ENCODE assay signal across 1 cellular context in the genomic region with DNA sequence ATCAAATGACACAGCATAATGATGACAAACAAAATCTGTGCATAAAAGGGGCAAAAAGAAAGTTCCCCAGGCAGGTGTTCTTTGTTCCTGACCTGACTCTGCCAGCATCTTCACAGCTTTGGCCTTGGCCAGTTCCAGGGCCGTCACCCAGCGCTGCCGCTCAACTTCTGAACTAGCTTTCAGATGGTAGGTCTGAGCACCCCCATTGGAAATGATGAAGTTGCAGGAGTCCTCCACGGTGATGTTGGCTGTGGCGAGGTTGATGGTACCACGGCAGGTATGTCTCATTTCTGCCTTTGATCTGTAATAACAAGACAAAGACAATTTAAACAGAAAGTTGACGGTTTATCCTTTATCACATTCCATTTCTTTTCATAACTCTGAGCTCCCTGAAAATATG.
TF ChIP-seq lines count a peak whose summit lies in the region.

No MANE protein-coding gene starts in this region.

TF ChIP-seq in HepG2, 621 proteins besides CTCF, POLR2A, EP300 and RAD21:
- TF ChIP-seq NFE2 (CRISPR knock-in tag; IDR thresholded peaks at IDR 0.05) (no peak), SALL1 (CRISPR knock-in tag; IDR thresholded peaks at IDR 0.05) (no peak), SP4 (CRISPR knock-in tag; IDR thresholded peaks at IDR 0.05) (no peak), ZNF672 (CRISPR knock-in tag; IDR thresholded peaks at IDR 0.05) (no peak), MIER3 (CRISPR knock-in tag; IDR thresholded peaks at IDR 0.05; ENCODE audit: borderline replicate concordance) (no peak), SMAD3 (CRISPR knock-in tag; IDR thresholded peaks at IDR 0.05) (no peak), SPEN (CRISPR knock-in tag; IDR thresholded peaks at IDR 0.05; ENCODE audit: low read depth) (no peak), ZNF614 (CRISPR knock-in tag; IDR thresholded peaks at IDR 0.05; ENCODE audit: borderline replicate concordance) (no peak), MYC (CRISPR knock-in tag; IDR thresholded peaks at IDR 0.05; ENCODE audit: borderline replicate concordance) (no peak), ZNF251 (CRISPR knock-in tag; IDR thresholded peaks at IDR 0.05) (no peak), MTF1 (CRISPR knock-in tag; IDR thresholded peaks at IDR 0.05) (no peak), KDM6A (CRISPR knock-in tag; IDR thresholded peaks at IDR 0.05; ENCODE audit: low read depth) (no peak), FOXK1 (CRISPR knock-in tag; IDR thresholded peaks at IDR 0.05; ENCODE audit: borderline replicate concordance, low read depth) (no peak)
